ENCODE assay signal across 8 cellular contexts in the genomic region with DNA sequence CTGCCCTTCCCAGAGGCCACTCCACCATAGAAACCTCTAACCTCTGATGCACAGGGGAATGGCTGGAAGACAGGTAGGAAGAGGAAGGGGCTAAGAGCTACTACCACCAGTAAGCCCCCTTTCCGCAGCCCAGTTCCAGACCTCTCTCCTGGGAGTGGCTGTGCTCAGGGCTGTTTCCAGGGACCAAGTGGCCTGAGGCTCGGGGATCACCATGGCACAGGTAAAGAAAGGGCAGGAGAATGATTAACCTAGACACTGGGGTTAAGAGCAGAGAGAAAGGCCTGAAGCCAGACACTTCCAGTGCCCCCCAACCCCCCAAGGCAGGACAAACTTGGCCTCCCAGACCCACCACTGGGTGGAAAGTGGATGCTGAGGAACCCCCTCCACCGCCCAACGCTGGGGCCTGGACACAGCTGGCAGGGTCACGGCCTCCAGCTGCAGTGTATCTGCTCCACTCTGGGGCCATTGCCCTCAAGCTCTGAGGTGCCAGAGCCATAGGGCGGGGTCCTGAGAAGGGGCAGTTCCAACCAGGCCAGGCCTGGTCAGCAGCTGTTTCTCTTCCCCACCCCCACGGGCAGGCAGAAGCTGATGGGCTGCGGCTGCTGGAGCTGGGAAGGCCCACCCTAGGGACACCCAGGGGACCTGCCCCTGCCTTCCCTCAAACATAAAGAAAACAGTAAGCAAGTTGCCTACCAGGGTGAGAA. TPM values are rescaled to one million over a fixed set of nuclear protein-coding genes. Genes with fewer than 3 reads are reported as not detected.
DNase-seq lines count a peak whose midpoint lies in the region; ATAC-seq and TF ChIP-seq lines count a peak whose summit lies in the region.

No MANE protein-coding gene starts in this region.

- no peak for TF ChIP-seq POLR2A in testis (IDR thresholded peaks at IDR 0.05)

- intact Hi-C loops in testis (cut with DNase I; ENCODE audit: low total_unique reads), result no loop called here

- H3K9me3 Mint-ChIP-seq in stimulated activated naive CD8-positive, alpha-beta T cell treated with anti-CD3 and anti-CD28 coated beads, Interleukin-15, Interleukin-2, amounts not matched to agents 100 ng/mL and 50 ng/mL, for 24 hours, result no peaks in the 10 kb centered on the region

- H3K27ac Mint-ChIP-seq in stimulated activated naive CD8-positive, alpha-beta T cell treated with anti-CD3 and anti-CD28 coated beads, Interleukin-15, Interleukin-2, amounts not matched to agents 100 ng/mL and 50 ng/mL, for 24 hours, result peak overlapping the region; percentile 99

- no peak for TF ChIP-seq CTCF in kidney epithelial cell (IDR thresholded peaks at IDR 0.05; ENCODE audit: insufficient read depth, low read length, poor library complexity, severe bottlenecking)
- no peak for TF ChIP-seq CTCF in testis (IDR thresholded peaks at IDR 0.05)

- H3K27ac ChIP-seq in angular gyrus (ENCODE audit: low read depth, low read length), result peak overlapping the region; percentile 41
- peak overlapping the region; percentile 32 to 91 for H3K27ac ChIP-seq in testis

- H3K4me3 Mint-ChIP-seq in stimulated activated naive CD8-positive, alpha-beta T cell treated with anti-CD3 and anti-CD28 coated beads, Interleukin-15, Interleukin-2, amounts not matched to agents 100 ng/mL and 50 ng/mL, for 24 hours, result peak overlapping the region; percentile 98

- peaks cover 3% of the 10 kb centered on the region for H3K36me3 ChIP-seq in kidney epithelial cell (ENCODE audit: control insufficient read depth, insufficient read depth, low read length)
- no peaks in the 10 kb centered on the region for H3K36me3 ChIP-seq in testis (ENCODE audit: low read depth, missing control alignments)

- 57 to 66% methylated on average over 6 to 7 of the region's 8 CpGs for WGBS in testis, 2 donors

- H3K36me3 Mint-ChIP-seq in stimulated activated naive CD8-positive, alpha-beta T cell treated with anti-CD3 and anti-CD28 coated beads, Interleukin-15, Interleukin-2, amounts not matched to agents 100 ng/mL and 50 ng/mL, for 24 hours (ENCODE audit: low read depth), result peaks cover 63% of the 10 kb centered on the region

- H3K4me3 ChIP-seq in kidney epithelial cell (ENCODE audit: low read depth, low read length) (peak overlapping the region; percentile 76), testis (peak overlapping the region in 1 of 2 donors; percentile 88)

- no peak for ATAC-seq in stimulated activated naive CD8-positive, alpha-beta T cell treated with anti-CD3 and anti-CD28 coated beads, Interleukin-15, Interleukin-2, amounts not matched to agents 100 U/mL and 50 U/mL, for 24 hours
- ATAC-seq in GM18868 (IDR thresholded peaks at IDR 0.05; ENCODE audit: unreplicated experiment) (no peak), HG02840 (IDR thresholded peaks at IDR 0.05; ENCODE audit: low FRiP score, unreplicated experiment) (no peak), GM21529 (IDR thresholded peaks at IDR 0.05; ENCODE audit: unreplicated experiment) (no peak)

- no peaks in the 10 kb centered on the region for H3K9me3 ChIP-seq in testis

- no peaks in the 10 kb centered on the region for H3K27me3 ChIP-seq in kidney epithelial cell (ENCODE audit: control insufficient read depth, insufficient read depth, low read length)
- no peaks in the 10 kb centered on the region for H3K27me3 ChIP-seq in testis

- H3K27me3 Mint-ChIP-seq in stimulated activated naive CD8-positive, alpha-beta T cell treated with anti-CD3 and anti-CD28 coated beads, Interleukin-15, Interleukin-2, amounts not matched to agents 100 ng/mL and 50 ng/mL, for 24 hours, result no peaks in the 10 kb centered on the region

- H3K4me1 Mint-ChIP-seq in stimulated activated naive CD8-positive, alpha-beta T cell treated with anti-CD3 and anti-CD28 coated beads, Interleukin-15, Interleukin-2, amounts not matched to agents 100 ng/mL and 50 ng/mL, for 24 hours (ENCODE audit: low read depth), result peaks cover 78% of the 10 kb centered on the region

- H3K4me1 ChIP-seq in testis, result peaks cover 28% of the 10 kb centered on the region

- DNase-seq in stimulated activated naive CD8-positive, alpha-beta T cell treated with anti-CD3 and anti-CD28 coated beads, Interleukin-15, Interleukin-2, amounts not matched to agents 100 U/mL and 50 U/mL, for 24 hours, result no peak
- DNase-seq in kidney epithelial cell (ENCODE audit: low read depth), result no peak
- no peak for DNase-seq in testis

RNA-seq across cellular contexts. Expression of a gene that starts 2.7 kb away (rescaled TPM):
- total RNA-seq in kidney epithelial cell, result 700 and 719 TPM in 2 replicates
- 100 to 1,000 TPM; 204 to 389 TPM for total RNA-seq in testis
- 305 TPM for polyA plus RNA-seq in testis (ENCODE audit: insufficient read depth, low read depth, low replicate concordance)

RNA-seq across cellular contexts. Expression of a gene that starts 22.7 kb away (rescaled TPM):
- total RNA-seq in kidney epithelial cell, result 0.21 and 2.0 TPM in 2 replicates
- 10 to 100 TPM; 13.0 to 30.4 TPM for total RNA-seq in testis
- 59.6 TPM for polyA plus RNA-seq in testis (ENCODE audit: insufficient read depth, low read depth, low replicate concordance)

RNA-seq across cellular contexts. Expression of a gene that starts 22.8 kb away (rescaled TPM):
- total RNA-seq in kidney epithelial cell (1.7 and 1.9 TPM in 2 replicates), testis (10 to 100 TPM in 1 of 2 donors, 1 to 10 TPM in 1; 4.8 to 10.2 TPM)
- 7.9 TPM for polyA plus RNA-seq in testis (ENCODE audit: insufficient read depth, low read depth, low replicate concordance)

RNA-seq across cellular contexts. Expression of a gene that starts 31.4 kb away (rescaled TPM):
- total RNA-seq in kidney epithelial cell (not detected in 2 replicates), testis (1 to 10 TPM in 1 of 2 donors, not detected in 1; 2.0 TPM)
- polyA plus RNA-seq in testis (ENCODE audit: insufficient read depth, low read depth, low replicate concordance), result 0.74 TPM
